1 cellular context compared by ENCODE assay signal in the genomic region with DNA sequence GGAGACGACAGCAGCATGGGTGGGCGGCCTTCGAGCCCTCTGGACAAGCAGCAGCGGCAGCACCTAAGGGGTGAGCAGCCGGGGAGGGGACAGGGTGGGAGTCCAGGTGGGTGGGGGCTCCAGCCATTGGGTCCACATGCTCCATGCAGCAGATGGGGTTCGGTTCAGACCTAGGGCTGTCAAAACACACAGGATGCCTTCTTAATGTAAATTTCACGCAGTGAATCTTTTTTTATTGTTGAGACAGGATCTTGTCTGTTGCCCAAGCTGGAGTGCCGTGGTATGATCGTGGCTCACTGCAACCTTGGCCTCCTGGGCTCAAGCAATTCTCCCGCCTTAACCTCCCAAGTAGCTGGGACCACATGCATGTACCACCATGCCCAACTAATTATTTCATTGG.
TF ChIP-seq lines count a peak whose summit lies in the region.

No MANE protein-coding gene starts in this region.

TF ChIP-seq in WTC11, 78 proteins besides CTCF, POLR2A, EP300 and RAD21 (continued from another document):
- TF ChIP-seq ZNF317 (CRISPR knock-in tag; IDR thresholded peaks at IDR 0.05; ENCODE audit: borderline replicate concordance, low read depth), result no peak
- TF ChIP-seq, protein P1, sequence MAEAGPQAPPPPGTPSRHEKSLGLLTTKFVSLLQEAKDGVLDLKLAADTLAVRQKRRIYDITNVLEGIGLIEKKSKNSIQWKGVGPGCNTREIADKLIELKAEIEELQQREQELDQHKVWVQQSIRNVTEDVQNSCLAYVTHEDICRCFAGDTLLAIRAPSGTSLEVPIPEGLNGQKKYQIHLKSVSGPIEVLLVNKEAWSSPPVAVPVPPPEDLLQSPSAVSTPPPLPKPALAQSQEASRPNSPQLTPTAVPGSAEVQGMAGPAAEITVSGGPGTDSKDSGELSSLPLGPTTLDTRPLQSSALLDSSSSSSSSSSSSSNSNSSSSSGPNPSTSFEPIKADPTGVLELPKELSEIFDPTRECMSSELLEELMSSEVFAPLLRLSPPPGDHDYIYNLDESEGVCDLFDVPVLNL (CRISPR knock-in tag; IDR thresholded peaks at IDR 0.05; ENCODE audit: borderline replicate concordance, low read depth), result no peak
- TF ChIP-seq, protein P2, sequence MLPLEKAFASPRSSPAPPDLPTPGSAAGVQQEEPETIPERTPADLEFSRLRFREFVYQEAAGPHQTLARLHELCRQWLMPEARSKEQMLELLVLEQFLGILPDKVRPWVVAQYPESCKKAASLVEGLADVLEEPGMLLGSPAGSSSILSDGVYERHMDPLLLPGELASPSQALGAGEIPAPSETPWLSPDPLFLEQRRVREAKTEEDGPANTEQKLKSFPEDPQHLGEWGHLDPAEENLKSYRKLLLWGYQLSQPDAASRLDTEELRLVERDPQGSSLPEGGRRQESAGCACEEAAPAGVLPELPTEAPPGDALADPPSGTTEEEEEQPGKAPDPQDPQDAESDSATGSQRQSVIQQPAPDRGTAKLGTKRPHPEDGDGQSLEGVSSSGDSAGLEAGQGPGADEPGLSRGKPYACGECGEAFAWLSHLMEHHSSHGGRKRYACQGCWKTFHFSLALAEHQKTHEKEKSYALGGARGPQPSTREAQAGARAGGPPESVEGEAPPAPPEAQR (CRISPR knock-in tag; IDR thresholded peaks at IDR 0.05), result no peak
- TF ChIP-seq NR3C1 (CRISPR knock-in tag; conservative IDR thresholded peaks at IDR 0.05; ENCODE audit: low read depth), result no peak
- TF ChIP-seq, protein P3, sequence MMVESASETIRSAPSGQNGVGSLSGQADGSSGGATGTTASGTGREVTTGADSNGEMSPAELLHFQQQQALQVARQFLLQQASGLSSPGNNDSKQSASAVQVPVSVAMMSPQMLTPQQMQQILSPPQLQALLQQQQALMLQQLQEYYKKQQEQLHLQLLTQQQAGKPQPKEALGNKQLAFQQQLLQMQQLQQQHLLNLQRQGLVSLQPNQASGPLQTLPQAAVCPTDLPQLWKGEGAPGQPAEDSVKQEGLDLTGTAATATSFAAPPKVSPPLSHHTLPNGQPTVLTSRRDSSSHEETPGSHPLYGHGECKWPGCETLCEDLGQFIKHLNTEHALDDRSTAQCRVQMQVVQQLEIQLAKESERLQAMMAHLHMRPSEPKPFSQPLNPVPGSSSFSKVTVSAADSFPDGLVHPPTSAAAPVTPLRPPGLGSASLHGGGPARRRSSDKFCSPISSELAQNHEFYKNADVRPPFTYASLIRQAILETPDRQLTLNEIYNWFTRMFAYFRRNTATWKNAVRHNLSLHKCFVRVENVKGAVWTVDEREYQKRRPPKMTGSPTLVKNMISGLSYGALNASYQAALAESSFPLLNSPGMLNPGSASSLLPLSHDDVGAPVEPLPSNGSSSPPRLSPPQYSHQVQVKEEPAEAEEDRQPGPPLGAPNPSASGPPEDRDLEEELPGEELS (CRISPR knock-in tag; IDR thresholded peaks at IDR 0.05), result no peak
- TF ChIP-seq, protein P4, sequence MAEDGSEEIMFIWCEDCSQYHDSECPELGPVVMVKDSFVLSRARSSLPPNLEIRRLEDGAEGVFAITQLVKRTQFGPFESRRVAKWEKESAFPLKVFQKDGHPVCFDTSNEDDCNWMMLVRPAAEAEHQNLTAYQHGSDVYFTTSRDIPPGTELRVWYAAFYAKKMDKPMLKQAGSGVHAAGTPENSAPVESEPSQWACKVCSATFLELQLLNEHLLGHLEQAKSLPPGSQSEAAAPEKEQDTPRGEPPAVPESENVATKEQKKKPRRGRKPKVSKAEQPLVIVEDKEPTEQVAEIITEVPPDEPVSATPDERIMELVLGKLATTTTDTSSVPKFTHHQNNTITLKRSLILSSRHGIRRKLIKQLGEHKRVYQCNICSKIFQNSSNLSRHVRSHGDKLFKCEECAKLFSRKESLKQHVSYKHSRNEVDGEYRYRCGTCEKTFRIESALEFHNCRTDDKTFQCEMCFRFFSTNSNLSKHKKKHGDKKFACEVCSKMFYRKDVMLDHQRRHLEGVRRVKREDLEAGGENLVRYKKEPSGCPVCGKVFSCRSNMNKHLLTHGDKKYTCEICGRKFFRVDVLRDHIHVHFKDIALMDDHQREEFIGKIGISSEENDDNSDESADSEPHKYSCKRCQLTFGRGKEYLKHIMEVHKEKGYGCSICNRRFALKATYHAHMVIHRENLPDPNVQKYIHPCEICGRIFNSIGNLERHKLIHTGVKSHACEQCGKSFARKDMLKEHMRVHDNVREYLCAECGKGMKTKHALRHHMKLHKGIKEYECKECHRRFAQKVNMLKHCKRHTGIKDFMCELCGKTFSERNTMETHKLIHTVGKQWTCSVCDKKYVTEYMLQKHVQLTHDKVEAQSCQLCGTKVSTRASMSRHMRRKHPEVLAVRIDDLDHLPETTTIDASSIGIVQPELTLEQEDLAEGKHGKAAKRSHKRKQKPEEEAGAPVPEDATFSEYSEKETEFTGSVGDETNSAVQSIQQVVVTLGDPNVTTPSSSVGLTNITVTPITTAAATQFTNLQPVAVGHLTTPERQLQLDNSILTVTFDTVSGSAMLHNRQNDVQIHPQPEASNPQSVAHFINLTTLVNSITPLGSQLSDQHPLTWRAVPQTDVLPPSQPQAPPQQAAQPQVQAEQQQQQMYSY (CRISPR knock-in tag; IDR thresholded peaks at IDR 0.05), result no peak
- no peak for TF ChIP-seq SMAD4 (CRISPR knock-in tag; IDR thresholded peaks at IDR 0.05)
- TF ChIP-seq IRF2 (CRISPR knock-in tag; IDR thresholded peaks at IDR 0.05; ENCODE audit: borderline replicate concordance, low read depth), result no peak
- no peak for TF ChIP-seq ZNF138 (CRISPR knock-in tag; conservative IDR thresholded peaks at IDR 0.05)
- TF ChIP-seq, protein P5, sequence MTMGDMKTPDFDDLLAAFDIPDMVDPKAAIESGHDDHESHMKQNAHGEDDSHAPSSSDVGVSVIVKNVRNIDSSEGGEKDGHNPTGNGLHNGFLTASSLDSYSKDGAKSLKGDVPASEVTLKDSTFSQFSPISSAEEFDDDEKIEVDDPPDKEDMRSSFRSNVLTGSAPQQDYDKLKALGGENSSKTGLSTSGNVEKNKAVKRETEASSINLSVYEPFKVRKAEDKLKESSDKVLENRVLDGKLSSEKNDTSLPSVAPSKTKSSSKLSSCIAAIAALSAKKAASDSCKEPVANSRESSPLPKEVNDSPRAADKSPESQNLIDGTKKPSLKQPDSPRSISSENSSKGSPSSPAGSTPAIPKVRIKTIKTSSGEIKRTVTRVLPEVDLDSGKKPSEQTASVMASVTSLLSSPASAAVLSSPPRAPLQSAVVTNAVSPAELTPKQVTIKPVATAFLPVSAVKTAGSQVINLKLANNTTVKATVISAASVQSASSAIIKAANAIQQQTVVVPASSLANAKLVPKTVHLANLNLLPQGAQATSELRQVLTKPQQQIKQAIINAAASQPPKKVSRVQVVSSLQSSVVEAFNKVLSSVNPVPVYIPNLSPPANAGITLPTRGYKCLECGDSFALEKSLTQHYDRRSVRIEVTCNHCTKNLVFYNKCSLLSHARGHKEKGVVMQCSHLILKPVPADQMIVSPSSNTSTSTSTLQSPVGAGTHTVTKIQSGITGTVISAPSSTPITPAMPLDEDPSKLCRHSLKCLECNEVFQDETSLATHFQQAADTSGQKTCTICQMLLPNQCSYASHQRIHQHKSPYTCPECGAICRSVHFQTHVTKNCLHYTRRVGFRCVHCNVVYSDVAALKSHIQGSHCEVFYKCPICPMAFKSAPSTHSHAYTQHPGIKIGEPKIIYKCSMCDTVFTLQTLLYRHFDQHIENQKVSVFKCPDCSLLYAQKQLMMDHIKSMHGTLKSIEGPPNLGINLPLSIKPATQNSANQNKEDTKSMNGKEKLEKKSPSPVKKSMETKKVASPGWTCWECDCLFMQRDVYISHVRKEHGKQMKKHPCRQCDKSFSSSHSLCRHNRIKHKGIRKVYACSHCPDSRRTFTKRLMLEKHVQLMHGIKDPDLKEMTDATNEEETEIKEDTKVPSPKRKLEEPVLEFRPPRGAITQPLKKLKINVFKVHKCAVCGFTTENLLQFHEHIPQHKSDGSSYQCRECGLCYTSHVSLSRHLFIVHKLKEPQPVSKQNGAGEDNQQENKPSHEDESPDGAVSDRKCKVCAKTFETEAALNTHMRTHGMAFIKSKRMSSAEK (CRISPR knock-in tag; IDR thresholded peaks at IDR 0.05; ENCODE audit: borderline replicate concordance), result no peak
- TF ChIP-seq, protein P6, sequence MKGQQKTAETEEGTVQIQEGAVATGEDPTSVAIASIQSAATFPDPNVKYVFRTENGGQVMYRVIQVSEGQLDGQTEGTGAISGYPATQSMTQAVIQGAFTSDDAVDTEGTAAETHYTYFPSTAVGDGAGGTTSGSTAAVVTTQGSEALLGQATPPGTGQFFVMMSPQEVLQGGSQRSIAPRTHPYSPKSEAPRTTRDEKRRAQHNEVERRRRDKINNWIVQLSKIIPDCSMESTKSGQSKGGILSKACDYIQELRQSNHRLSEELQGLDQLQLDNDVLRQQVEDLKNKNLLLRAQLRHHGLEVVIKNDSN (CRISPR knock-in tag; IDR thresholded peaks at IDR 0.05), result no peak
- TF ChIP-seq EMX1 (CRISPR knock-in tag; IDR thresholded peaks at IDR 0.05), result no peak
- TF ChIP-seq, protein P7, sequence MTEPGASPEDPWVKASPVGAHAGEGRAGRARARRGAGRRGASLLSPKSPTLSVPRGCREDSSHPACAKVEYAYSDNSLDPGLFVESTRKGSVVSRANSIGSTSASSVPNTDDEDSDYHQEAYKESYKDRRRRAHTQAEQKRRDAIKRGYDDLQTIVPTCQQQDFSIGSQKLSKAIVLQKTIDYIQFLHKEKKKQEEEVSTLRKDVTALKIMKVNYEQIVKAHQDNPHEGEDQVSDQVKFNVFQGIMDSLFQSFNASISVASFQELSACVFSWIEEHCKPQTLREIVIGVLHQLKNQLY (CRISPR knock-in tag; IDR thresholded peaks at IDR 0.05), result no peak
- TF ChIP-seq RORB (CRISPR knock-in tag; IDR thresholded peaks at IDR 0.05), result no peak
- TF ChIP-seq NFATC4 (CRISPR knock-in tag; IDR thresholded peaks at IDR 0.05), result no peak
- no peak for TF ChIP-seq CREM (CRISPR knock-in tag; IDR thresholded peaks at IDR 0.05)
